24 cellular contexts compared by ENCODE assay signal in the genomic region with DNA sequence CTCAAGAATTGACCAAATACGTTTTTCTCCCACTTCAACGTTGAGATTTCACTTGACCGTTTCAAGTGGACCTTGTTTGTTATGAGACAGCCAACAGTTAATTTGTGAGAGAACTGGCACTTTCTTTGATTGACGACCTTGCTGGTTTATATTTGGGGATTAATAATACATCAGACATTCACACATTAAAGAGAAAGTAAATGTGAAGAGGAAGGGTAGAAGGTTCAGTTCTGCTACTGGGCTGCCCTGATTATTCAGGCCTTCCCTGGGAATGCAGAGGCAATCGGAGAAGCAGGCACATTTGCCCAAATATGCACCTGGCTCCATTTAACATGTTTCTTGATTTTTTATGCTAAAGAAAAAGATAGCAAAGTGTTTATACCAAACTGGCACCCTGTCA.
"Had no signal": no experiment of that assay in that cellular context is flagged by ENCODE, and none has a peak within 500 bp of the region (broad histone marks: within the 10 kb centered on the region; RNA-seq: fewer than 3 reads in every experiment).

No MANE protein-coding gene starts in this region.

- H3K9me3 ChIP-seq: gastrocnemius medialis, heart right ventricle, neutrophil, psoas muscle, sigmoid colon, testis, tibial nerve, upper lobe of right lung had no signal

- H3K36me3 ChIP-seq: gastrocnemius medialis, heart right ventricle, neutrophil, sigmoid colon, tibial nerve, upper lobe of right lung had no signal

- H3K27me3 ChIP-seq: gastrocnemius medialis, sigmoid colon, testis, tibial nerve, upper lobe of right lung had no signal

- ATAC-seq: esophagus mucosa; gastrocnemius medialis; heart right ventricle; naive thymus-derived CD4-positive, alpha-beta T cell; psoas muscle; stimulated activated naive B cell treated with anti-CD40 and anti-IgM and Interleukin-4, amounts not matched to agents 10 μg/mL and 1 μg/mL and 100 μg/mL, for 72 hours; stimulated activated naive CD8-positive, alpha-beta T cell treated with anti-CD3 and anti-CD28 coated beads, Interleukin-15, amount 100 ng/mL, for 72 hours; upper lobe of right lung had no signal

- FAIRE-seq: endometrium, islet of Langerhans had no signal

- H3K4me1 ChIP-seq: gastrocnemius medialis, heart right ventricle, psoas muscle, sigmoid colon, testis, tibial nerve, upper lobe of right lung had no signal

- H3K4me3 ChIP-seq: coronary artery, gastrocnemius medialis, heart right ventricle, psoas muscle, sigmoid colon, skin epidermis, testis, tibial nerve, upper lobe of right lung had no signal

- DNase-seq: effector CD8-positive, alpha-beta T cell; gastrocnemius medialis; heart right ventricle; hypothalamus; kidney glomerular epithelial cell; mammary epithelial cell; naive thymus-derived CD4-positive, alpha-beta T cell; nephron progenitor cell; psoas muscle; retina; sigmoid colon; stimulated activated CD4-positive, alpha-beta T cell treated with anti-CD3 and anti-CD28 coated beads, Interleukin-2, amount 100 ng/mL, for 24 hours; stimulated activated CD4-positive, alpha-beta T cell treated with anti-CD3 and anti-CD28 coated beads, Interleukin-4, amount 100 ng/mL, for 4 hours; stimulated activated naive B cell treated with anti-CD40 and anti-IgM and Interleukin-4, amounts not matched to agents 10 μg/mL and 1 μg/mL and 100 μg/mL, for 72 hours; stimulated activated naive CD8-positive, alpha-beta T cell treated with anti-CD3 and anti-CD28 coated beads, Interleukin-15, amount 100 ng/mL, for 72 hours; testis; upper lobe of right lung had no signal

- H3K27ac ChIP-seq: coronary artery, gastrocnemius medialis, heart right ventricle, neutrophil, psoas muscle, sigmoid colon, skin epidermis, testis, tibial nerve, upper lobe of right lung had no signal
